ENCODE assay signal across 1 cellular context in the genomic region with DNA sequence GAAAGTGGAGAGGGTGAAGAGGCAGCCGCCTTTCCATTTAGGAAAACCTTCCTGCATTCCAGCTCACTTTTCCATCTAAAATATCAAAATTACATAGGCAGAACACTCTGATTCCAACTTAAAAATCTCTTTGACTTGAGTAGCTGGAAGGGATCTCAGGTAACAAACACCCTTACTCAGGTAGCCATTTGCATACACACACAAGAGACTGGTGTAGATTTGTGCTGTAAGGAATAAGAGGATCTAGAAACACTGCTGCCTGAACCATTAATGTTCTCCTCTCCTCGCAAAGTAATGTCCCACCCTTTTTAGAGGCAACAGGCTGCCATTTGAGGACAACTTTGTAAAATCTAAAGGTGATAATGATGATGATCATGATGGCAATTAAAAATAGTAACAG.
TF ChIP-seq lines count a peak whose summit lies in the region.

No MANE protein-coding gene starts in this region.

TF ChIP-seq in WTC11, 78 proteins besides CTCF, POLR2A, EP300 and RAD21 (continued from another document):
- TF ChIP-seq, protein P1, sequence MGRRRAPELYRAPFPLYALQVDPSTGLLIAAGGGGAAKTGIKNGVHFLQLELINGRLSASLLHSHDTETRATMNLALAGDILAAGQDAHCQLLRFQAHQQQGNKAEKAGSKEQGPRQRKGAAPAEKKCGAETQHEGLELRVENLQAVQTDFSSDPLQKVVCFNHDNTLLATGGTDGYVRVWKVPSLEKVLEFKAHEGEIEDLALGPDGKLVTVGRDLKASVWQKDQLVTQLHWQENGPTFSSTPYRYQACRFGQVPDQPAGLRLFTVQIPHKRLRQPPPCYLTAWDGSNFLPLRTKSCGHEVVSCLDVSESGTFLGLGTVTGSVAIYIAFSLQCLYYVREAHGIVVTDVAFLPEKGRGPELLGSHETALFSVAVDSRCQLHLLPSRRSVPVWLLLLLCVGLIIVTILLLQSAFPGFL (CRISPR knock-in tag; IDR thresholded peaks at IDR 0.05; ENCODE audit: borderline replicate concordance), result no peak
- TF ChIP-seq OVOL2 (CRISPR knock-in tag; IDR thresholded peaks at IDR 0.05; ENCODE audit: borderline replicate concordance), result no peak
- TF ChIP-seq NFATC4 (CRISPR knock-in tag; IDR thresholded peaks at IDR 0.05), result no peak
- TF ChIP-seq ZNF317 (CRISPR knock-in tag; IDR thresholded peaks at IDR 0.05; ENCODE audit: borderline replicate concordance, low read depth), result no peak
- no peak for TF ChIP-seq ZNF396 (CRISPR knock-in tag; IDR thresholded peaks at IDR 0.05; ENCODE audit: borderline replicate concordance)
- no peak for TF ChIP-seq CBFB (CRISPR knock-in tag; IDR thresholded peaks at IDR 0.05; ENCODE audit: low read depth)
- TF ChIP-seq, protein P2, sequence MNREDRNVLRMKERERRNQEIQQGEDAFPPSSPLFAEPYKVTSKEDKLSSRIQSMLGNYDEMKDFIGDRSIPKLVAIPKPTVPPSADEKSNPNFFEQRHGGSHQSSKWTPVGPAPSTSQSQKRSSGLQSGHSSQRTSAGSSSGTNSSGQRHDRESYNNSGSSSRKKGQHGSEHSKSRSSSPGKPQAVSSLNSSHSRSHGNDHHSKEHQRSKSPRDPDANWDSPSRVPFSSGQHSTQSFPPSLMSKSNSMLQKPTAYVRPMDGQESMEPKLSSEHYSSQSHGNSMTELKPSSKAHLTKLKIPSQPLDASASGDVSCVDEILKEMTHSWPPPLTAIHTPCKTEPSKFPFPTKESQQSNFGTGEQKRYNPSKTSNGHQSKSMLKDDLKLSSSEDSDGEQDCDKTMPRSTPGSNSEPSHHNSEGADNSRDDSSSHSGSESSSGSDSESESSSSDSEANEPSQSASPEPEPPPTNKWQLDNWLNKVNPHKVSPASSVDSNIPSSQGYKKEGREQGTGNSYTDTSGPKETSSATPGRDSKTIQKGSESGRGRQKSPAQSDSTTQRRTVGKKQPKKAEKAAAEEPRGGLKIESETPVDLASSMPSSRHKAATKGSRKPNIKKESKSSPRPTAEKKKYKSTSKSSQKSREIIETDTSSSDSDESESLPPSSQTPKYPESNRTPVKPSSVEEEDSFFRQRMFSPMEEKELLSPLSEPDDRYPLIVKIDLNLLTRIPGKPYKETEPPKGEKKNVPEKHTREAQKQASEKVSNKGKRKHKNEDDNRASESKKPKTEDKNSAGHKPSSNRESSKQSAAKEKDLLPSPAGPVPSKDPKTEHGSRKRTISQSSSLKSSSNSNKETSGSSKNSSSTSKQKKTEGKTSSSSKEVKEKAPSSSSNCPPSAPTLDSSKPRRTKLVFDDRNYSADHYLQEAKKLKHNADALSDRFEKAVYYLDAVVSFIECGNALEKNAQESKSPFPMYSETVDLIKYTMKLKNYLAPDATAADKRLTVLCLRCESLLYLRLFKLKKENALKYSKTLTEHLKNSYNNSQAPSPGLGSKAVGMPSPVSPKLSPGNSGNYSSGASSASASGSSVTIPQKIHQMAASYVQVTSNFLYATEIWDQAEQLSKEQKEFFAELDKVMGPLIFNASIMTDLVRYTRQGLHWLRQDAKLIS (CRISPR knock-in tag; IDR thresholded peaks at IDR 0.05; ENCODE audit: borderline replicate concordance), result no peak
- TF ChIP-seq, protein P3, sequence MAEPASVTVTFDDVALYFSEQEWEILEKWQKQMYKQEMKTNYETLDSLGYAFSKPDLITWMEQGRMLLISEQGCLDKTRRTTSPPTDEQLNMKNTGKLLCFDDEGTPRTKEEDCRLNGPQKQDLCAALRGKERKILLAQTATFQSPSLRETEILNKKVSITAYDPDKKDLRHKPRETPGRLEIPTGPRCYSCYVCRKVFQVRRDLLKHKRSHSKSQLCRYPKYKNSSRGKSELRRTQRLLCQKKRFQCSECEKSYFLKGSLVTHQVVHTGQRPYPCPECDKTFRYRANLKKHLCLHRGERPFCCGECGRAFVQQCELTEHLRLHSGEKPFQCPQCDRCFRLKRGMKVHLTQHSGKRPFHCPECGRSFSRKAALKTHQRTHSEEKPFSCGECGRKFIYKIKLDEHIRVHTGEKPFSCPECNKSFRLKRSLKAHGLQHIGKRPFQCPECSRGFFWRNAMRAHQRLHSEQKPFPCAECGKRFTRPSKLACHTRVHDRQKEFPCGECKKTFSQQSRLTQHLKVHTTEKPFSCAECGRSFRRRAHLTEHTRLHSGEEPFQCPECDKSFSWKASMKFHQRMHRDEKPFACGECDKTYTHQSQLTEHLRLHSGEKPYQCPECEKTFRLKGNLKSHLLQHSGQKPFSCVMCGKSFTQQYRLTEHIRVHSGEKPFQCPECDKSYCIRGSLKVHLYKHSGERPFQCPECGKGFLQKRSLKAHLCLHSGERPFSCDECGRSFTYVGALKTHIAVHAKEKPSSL (CRISPR knock-in tag; conservative IDR thresholded peaks at IDR 0.05), result no peak
- no peak for TF ChIP-seq TP53 (CRISPR knock-in tag; IDR thresholded peaks at IDR 0.05)
